In genomic region chr22:29442976-29443375, GRCh38 we compare ENCODE assay signal across 2 cellular contexts.
TF ChIP-seq lines count a peak whose summit lies in the region.

No MANE protein-coding gene starts in this region.

TF ChIP-seq in HEK293, 187 proteins besides CTCF, POLR2A, EP300 and RAD21:
- TF ChIP-seq, protein P1, sequence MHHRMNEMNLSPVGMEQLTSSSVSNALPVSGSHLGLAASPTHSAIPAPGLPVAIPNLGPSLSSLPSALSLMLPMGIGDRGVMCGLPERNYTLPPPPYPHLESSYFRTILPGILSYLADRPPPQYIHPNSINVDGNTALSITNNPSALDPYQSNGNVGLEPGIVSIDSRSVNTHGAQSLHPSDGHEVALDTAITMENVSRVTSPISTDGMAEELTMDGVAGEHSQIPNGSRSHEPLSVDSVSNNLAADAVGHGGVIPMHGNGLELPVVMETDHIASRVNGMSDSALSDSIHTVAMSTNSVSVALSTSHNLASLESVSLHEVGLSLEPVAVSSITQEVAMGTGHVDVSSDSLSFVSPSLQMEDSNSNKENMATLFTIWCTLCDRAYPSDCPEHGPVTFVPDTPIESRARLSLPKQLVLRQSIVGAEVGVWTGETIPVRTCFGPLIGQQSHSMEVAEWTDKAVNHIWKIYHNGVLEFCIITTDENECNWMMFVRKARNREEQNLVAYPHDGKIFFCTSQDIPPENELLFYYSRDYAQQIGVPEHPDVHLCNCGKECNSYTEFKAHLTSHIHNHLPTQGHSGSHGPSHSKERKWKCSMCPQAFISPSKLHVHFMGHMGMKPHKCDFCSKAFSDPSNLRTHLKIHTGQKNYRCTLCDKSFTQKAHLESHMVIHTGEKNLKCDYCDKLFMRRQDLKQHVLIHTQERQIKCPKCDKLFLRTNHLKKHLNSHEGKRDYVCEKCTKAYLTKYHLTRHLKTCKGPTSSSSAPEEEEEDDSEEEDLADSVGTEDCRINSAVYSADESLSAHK (tag by site-specific recombination; IDR thresholded peaks at IDR 0.05), result peak; percentile 65; the same call in 1 of the 2 replicates
- no peak for TF ChIP-seq ZXDB (tag by site-specific recombination; IDR thresholded peaks at IDR 0.05)
- no peak for TF ChIP-seq KLF9 (tag by site-specific recombination; IDR thresholded peaks at IDR 0.05; ENCODE audit: low read depth)

TF ChIP-seq in GM12878, 131 proteins besides CTCF, POLR2A, EP300 and RAD21:
- peak; percentile 16; the same call in 1 of the 2 replicates for TF ChIP-seq JUNB (IDR thresholded peaks at IDR 0.05)
- TF ChIP-seq RFX5 (IDR thresholded peaks at IDR 0.05; ENCODE audit: low read depth, low read length), result no peak
- no peak for TF ChIP-seq SMAD1 (IDR thresholded peaks at IDR 0.05; ENCODE audit: low read depth, partially characterized antibody)
